In genomic region chr3:160103397-160103796, GRCh38 we compare ENCODE assay signal across 19 cellular contexts.
A peak's percentile ranks its signal among the peaks of the same experiment; 100 is the strongest.
DNase-seq lines count a peak whose midpoint lies in the region; ATAC-seq and TF ChIP-seq lines count a peak whose summit lies in the region.
"Had no signal": no experiment of that assay in that cellular context is flagged by ENCODE, and none has a peak within 500 bp of the region (broad histone marks: within the 10 kb centered on the region; RNA-seq: fewer than 3 reads in every experiment).

No MANE protein-coding gene starts in this region.

- TF ChIP-seq POLR2A in esophagus muscularis mucosa (IDR thresholded peaks at IDR 0.05; ENCODE audit: low read depth) = no peak

- H3K4me1 ChIP-seq in esophagus muscularis mucosa = no peaks in the 10 kb centered on the region
- H3K4me1 ChIP-seq in heart right ventricle = no peaks in the 10 kb centered on the region
- H3K4me1 ChIP-seq: BE2C, HAP-1 had no signal

- no peaks in the 10 kb centered on the region for H3K9me3 ChIP-seq in esophagus muscularis mucosa
- no peaks in the 10 kb centered on the region for H3K9me3 ChIP-seq in heart right ventricle
- H3K9me3 ChIP-seq: BE2C; BLaER1 treated with 17β-estradiol and CSF1 and Interleukin-3, amounts not matched to agents 10 nM and 100 nM; HAP-1 had no signal

- DNase-seq in Ammon's horn (ENCODE audit: low spot score) = peak; percentile 17
- peak; percentile 57 to 75 for DNase-seq in cerebellar nuclear complex (lab: John Stamatoyannopoulos, UW)
- peak; percentile 81 for DNase-seq in esophagus muscularis mucosa (ENCODE audit: extremely low spot score)
- peak; percentile 16 for DNase-seq in medulla oblongata (ENCODE audit: extremely low spot score)
- DNase-seq in NCI-H526 treated with DMSO at 0.1 percent for 48 hours (lab: John Stamatoyannopoulos, UW) = no peak
- no peak for DNase-seq in activated CD8-positive, alpha-beta memory T cell treated with anti-CD3 and anti-CD28 coated beads, Interleukin-2, amount 50 U/mL, for 48 hours
- no peak for DNase-seq in heart right ventricle
- DNase-seq: BE2C; CD4-positive, alpha-beta T cell; CD8-positive, alpha-beta memory T cell; DMS 273 treated with DMSO at 0.1 percent for 48 hours; DMS79; EL; GF-D8; GOT3; HFFc6 had no signal

- no peaks in the 10 kb centered on the region for H3K27me3 ChIP-seq in esophagus muscularis mucosa
- peaks cover 0 to 8% (median 0%) of the 10 kb centered on the region in 7 donors for H3K27me3 ChIP-seq in heart right ventricle
- H3K27me3 ChIP-seq: BE2C; BLaER1 treated with 17β-estradiol and CSF1 and Interleukin-3, amounts not matched to agents 10 nM and 100 nM had no signal

- intact Hi-C loops in esophagus muscularis mucosa (cut with DNase I) = no loop called here
- intact Hi-C loops in heart right ventricle (cut with DNase I) = no loop called here

- TF ChIP-seq CTCF in esophagus muscularis mucosa (IDR thresholded peaks at IDR 0.05) = no peak
- no peak for TF ChIP-seq CTCF in heart right ventricle (IDR thresholded peaks at IDR 0.05)

- H3K4me3 ChIP-seq in esophagus muscularis mucosa (no peak overlapping the region), heart right ventricle (no peak overlapping the region)
- H3K4me3 ChIP-seq: BLaER1 treated with 17β-estradiol and CSF1 and Interleukin-3, amounts not matched to agents 10 nM and 100 nM; HAP-1 had no signal

- 91% methylated on average over 2 of the region's 2 CpGs for WGBS in esophagus muscularis mucosa
- 92 to 98% methylated on average over 2 of the region's 2 CpGs for WGBS in heart right ventricle, 2 donors

- H3K27ac ChIP-seq in esophagus muscularis mucosa (replicated peaks in 1 of 4) (no peak overlapping the region), heart right ventricle (no peak overlapping the region)
- H3K27ac ChIP-seq: 22Rv1; BLaER1 treated with 17β-estradiol and CSF1 and Interleukin-3, amounts not matched to agents 10 nM and 100 nM had no signal

- H3K36me3 ChIP-seq in esophagus muscularis mucosa (no peaks in the 10 kb centered on the region), heart right ventricle (no peaks in the 10 kb centered on the region)
- H3K36me3 ChIP-seq: BE2C; BLaER1 treated with 17β-estradiol and CSF1 and Interleukin-3, amounts not matched to agents 10 nM and 100 nM; HAP-1 had no signal

- ATAC-seq in heart right ventricle = no peak

- TF ChIP-seq EP300 in esophagus muscularis mucosa (IDR thresholded peaks at IDR 0.05) = no peak

Comparison
In these comparisons a context has a peak if more than half of its experiments do, and no peak if none do; other contexts are left out.
1. DNase-seq: peak in Ammon's horn (single experiment), cerebellar nuclear complex (2 of 2), esophagus muscularis mucosa (single experiment) and medulla oblongata (single experiment); none in NCI-H526 treated with DMSO at 0.1 percent for 48 hours (single experiment), activated CD8-positive, alpha-beta memory T cell treated with anti-CD3 and anti-CD28 coated beads, Interleukin-2, amount 50 U/mL, for 48 hours (single experiment) and heart right ventricle (0 of 2).